Comparison of ENCODE assay signal across 8 cellular contexts in genomic region chr5:76402880-76403712, GRCh38. TPM values are rescaled to one million over a fixed set of nuclear protein-coding genes. Genes with fewer than 3 reads are reported as not detected.
DNase-seq lines count a peak whose midpoint lies in the region; ATAC-seq and TF ChIP-seq lines count a peak whose summit lies in the region.

A gene with protein sequence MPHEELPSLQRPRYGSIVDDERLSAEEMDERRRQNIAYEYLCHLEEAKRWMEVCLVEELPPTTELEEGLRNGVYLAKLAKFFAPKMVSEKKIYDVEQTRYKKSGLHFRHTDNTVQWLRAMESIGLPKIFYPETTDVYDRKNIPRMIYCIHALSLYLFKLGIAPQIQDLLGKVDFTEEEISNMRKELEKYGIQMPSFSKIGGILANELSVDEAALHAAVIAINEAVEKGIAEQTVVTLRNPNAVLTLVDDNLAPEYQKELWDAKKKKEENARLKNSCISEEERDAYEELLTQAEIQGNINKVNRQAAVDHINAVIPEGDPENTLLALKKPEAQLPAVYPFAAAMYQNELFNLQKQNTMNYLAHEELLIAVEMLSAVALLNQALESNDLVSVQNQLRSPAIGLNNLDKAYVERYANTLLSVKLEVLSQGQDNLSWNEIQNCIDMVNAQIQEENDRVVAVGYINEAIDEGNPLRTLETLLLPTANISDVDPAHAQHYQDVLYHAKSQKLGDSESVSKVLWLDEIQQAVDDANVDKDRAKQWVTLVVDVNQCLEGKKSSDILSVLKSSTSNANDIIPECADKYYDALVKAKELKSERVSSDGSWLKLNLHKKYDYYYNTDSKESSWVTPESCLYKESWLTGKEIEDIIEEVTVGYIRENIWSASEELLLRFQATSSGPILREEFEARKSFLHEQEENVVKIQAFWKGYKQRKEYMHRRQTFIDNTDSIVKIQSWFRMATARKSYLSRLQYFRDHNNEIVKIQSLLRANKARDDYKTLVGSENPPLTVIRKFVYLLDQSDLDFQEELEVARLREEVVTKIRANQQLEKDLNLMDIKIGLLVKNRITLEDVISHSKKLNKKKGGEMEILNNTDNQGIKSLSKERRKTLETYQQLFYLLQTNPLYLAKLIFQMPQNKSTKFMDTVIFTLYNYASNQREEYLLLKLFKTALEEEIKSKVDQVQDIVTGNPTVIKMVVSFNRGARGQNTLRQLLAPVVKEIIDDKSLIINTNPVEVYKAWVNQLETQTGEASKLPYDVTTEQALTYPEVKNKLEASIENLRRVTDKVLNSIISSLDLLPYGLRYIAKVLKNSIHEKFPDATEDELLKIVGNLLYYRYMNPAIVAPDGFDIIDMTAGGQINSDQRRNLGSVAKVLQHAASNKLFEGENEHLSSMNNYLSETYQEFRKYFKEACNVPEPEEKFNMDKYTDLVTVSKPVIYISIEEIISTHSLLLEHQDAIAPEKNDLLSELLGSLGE (N-terminal part only) (plus strand): TSS chr5:76403285. CDS start chr5:76403546, 261 bp downstream.

- WGBS in IMR-90 (ENCODE audit: extremely low coverage in 2 of 2, insufficient read length in 1 of 2), 2 experiments, result 2% methylated on average over 32 of the region's 89 CpGs; no CpG with 5 or more reads in 1 of the 2 experiments
- under 1% methylated on average over 85 of the region's 89 CpGs for WGBS in smooth muscle cell (ENCODE audit: low lambda C conversion rate)

- no peak within 1 kb of the TSS for H3K4ac ChIP-seq in IMR-90 (ENCODE audit: low read depth, low read length)

- no peak for TF ChIP-seq POLR2A in IMR-90 (IDR thresholded peaks at IDR 0.05; ENCODE audit: low read depth, low read length)

- peak; percentile 42 for TF ChIP-seq RAD21 in IMR-90 (IDR thresholded peaks at IDR 0.05; ENCODE audit: low read length)

- H3K9me3 ChIP-seq in IMR-90 (ENCODE audit: control insufficient read depth, insufficient read depth, low read length), result no peaks in the 10 kb centered on the region
- H3K9me3 ChIP-seq in iPS-18a (ENCODE audit: control insufficient read depth, low read depth, low read length), result no peaks in the 10 kb centered on the region
- H3K9me3 ChIP-seq in smooth muscle cell (replicated peaks; ENCODE audit: low read depth), result no peaks in the 10 kb centered on the region

- no peak within 1 kb of the TSS for H2BK5ac ChIP-seq in IMR-90 (ENCODE audit: low read depth, low read length, poor library complexity, severe bottlenecking)

- intact Hi-C loops in IMR-90 (cut with micrococcal nuclease), result loop anchor here (5.0 to 10.0 kb wide), 2 partner anchors 179 to 372 kb away; no protein-coding TSS in a partner anchor

- peaks cover 44% of the 10 kb centered on the region for H3K27me3 ChIP-seq in IMR-90 (ENCODE audit: control insufficient read depth, insufficient read depth, low read length)
- H3K27me3 ChIP-seq in iPS-18a (ENCODE audit: control insufficient read depth, insufficient read depth, low read length), result no peaks in the 10 kb centered on the region
- peaks cover 12% of the 10 kb centered on the region for H3K27me3 ChIP-seq in smooth muscle cell (ENCODE audit: low read depth)

- no peak within 1 kb of the TSS for H4K8ac ChIP-seq in IMR-90 (ENCODE audit: low read depth in 2 of 2, low read length in 2 of 2)

- H2AFZ ChIP-seq in IMR-90 (replicated peaks; ENCODE audit: low read length, poor library complexity) (peak within 1 kb of the TSS; percentile 89), smooth muscle cell (ENCODE audit: low read depth) (peak within 1 kb of the TSS; percentile 90)

- H3K14ac ChIP-seq in IMR-90 (replicated peaks; ENCODE audit: low read depth, low read length), result no peak within 1 kb of the TSS

- H4K5ac ChIP-seq in IMR-90 (ENCODE audit: low read depth, low read length), result no peak within 1 kb of the TSS

- no peaks in the 10 kb centered on the region for H3F3A ChIP-seq in smooth muscle cell (ENCODE audit: low read depth)

- no peak within 1 kb of the TSS for H2BK120ac ChIP-seq in IMR-90 (ENCODE audit: low read depth, low read length)

- H3K23ac ChIP-seq in IMR-90 (ENCODE audit: low read depth, low read length), result no peak within 1 kb of the TSS; the same call in 1 of the 2 replicates

- TF ChIP-seq CTCF in IMR-90 (conservative IDR thresholded peaks at IDR 0.05; ENCODE audit: low read depth, low read length) (peak; percentile 53), astrocyte of the cerebellum (IDR thresholded peaks at IDR 0.05; ENCODE audit: low read depth, low read length, missing control alignments) (peak; percentile 67), smooth muscle cell (IDR thresholded peaks at IDR 0.05; ENCODE audit: borderline replicate concordance, insufficient read depth, poor library complexity, severe bottlenecking) (peak; percentile 76)

- POLR2A ChIA-PET in IMR-90 (lab: Charles Lee; ENCODE audit: unreplicated experiment), result no interaction called here

- peak within 1 kb of the TSS; percentile 79 for H3K4me2 ChIP-seq in IMR-90 (ENCODE audit: low read depth, low read length)
- H3K4me2 ChIP-seq in smooth muscle cell, result peak within 1 kb of the TSS; percentile 89

- no peaks in the 10 kb centered on the region for H3K79me2 ChIP-seq in smooth muscle cell (ENCODE audit: low read depth)

- no peaks in the 10 kb centered on the region for H4K20me1 ChIP-seq in IMR-90 (ENCODE audit: insufficient read depth, low read length)
- no peaks in the 10 kb centered on the region for H4K20me1 ChIP-seq in smooth muscle cell (ENCODE audit: low read depth)

- CTCF ChIA-PET in IMR-90 (lab: Yijun Ruan, JAX), result interaction anchor here (0.9 to 1.1 kb wide), 2 partner anchors 15 to 28 kb away, joined by 3 read pairs; no protein-coding TSS in a partner anchor

- H3K36me3 ChIP-seq in IMR-90 (ENCODE audit: control insufficient read depth, insufficient read depth, low read length) (no peaks in the 10 kb centered on the region), iPS-18a (ENCODE audit: control insufficient read depth, low read depth, low read length) (no peaks in the 10 kb centered on the region), smooth muscle cell (ENCODE audit: low read depth) (no peaks in the 10 kb centered on the region)

- DNase-seq in EL, result peak; percentile 55
- DNase-seq in IMR-90, result peak; percentile 34
- peak; percentile 78 for DNase-seq in T-helper 22 cell (ENCODE audit: low read depth)
- peak; percentile 19 for DNase-seq in astrocyte of the cerebellum (ENCODE audit: low read depth)
- DNase-seq in smooth muscle cell (lab: John Stamatoyannopoulos, UW; ENCODE audit: unreplicated experiment), result peak; percentile 55
- DNase-seq in COR-L47 (lab: John Stamatoyannopoulos, UW), result no peak

- H3K9ac ChIP-seq in IMR-90 (ENCODE audit: low read depth, low read length), result no peak within 1 kb of the TSS; the same call in 1 of the 2 replicates
- peak within 1 kb of the TSS; percentile 78 for H3K9ac ChIP-seq in iPS-18a (ENCODE audit: low read length)
- peak within 1 kb of the TSS; percentile 49 for H3K9ac ChIP-seq in smooth muscle cell (ENCODE audit: low read depth)

- H3K18ac ChIP-seq in IMR-90 (ENCODE audit: low read depth, low read length), result no peak within 1 kb of the TSS

- H3K56ac ChIP-seq in IMR-90 (ENCODE audit: extremely low read depth, insufficient read depth, low read length), result no peak within 1 kb of the TSS

- in situ Hi-C loops in IMR-90 (cut with MboI; ENCODE audit: low sequenced_read_pairs) (no loop called here), astrocyte of the cerebellum (cut with HindIII; ENCODE audit: low sequenced_read_pairs) (no loop called here)

- H3K4me3 ChIP-seq in IMR-90 (ENCODE audit: insufficient read depth, low read depth, low read length), result peak within 1 kb of the TSS; percentile 51
- peak within 1 kb of the TSS; percentile 56 for H3K4me3 ChIP-seq in astrocyte of the cerebellum (ENCODE audit: low read depth, low read length)
- peak within 1 kb of the TSS; percentile 82 for H3K4me3 ChIP-seq in iPS-18a (ENCODE audit: low read length)
- H3K4me3 ChIP-seq in smooth muscle cell, result peak within 1 kb of the TSS; percentile 71

- H4K91ac ChIP-seq in IMR-90 (ENCODE audit: insufficient read depth, low read depth, low read length), result no peak within 1 kb of the TSS

- no peak within 1 kb of the TSS for H2BK15ac ChIP-seq in IMR-90 (ENCODE audit: low read depth, low read length)

- no TSS peak for BruUV-seq in IMR-90 (replicated peaks; lab: Mats Ljungman, UMichigan)

- H2AK9ac ChIP-seq in IMR-90 (replicated peaks; ENCODE audit: low read depth, low read length, poor library complexity), result no peak within 1 kb of the TSS

- no peak within 1 kb of the TSS for H3K27ac ChIP-seq in IMR-90 (ENCODE audit: insufficient read depth, low read length)
- H3K27ac ChIP-seq in iPS-18a (ENCODE audit: low read length), result no peak within 1 kb of the TSS
- H3K27ac ChIP-seq in smooth muscle cell (ENCODE audit: low read depth), result peak within 1 kb of the TSS; percentile 6

- no peaks in the 10 kb centered on the region for H3K9me1 ChIP-seq in IMR-90 (ENCODE audit: insufficient read depth, low read length)

- no peak within 1 kb of the TSS for H2AK5ac ChIP-seq in IMR-90 (ENCODE audit: low read depth, low read length)

- ATAC-seq in GM21529 (IDR thresholded peaks at IDR 0.05; ENCODE audit: unreplicated experiment) (peak; percentile 53), IMR-90 (ENCODE audit: low read depth) (peak; percentile 85)

- dilution Hi-C loops in IMR-90 (cut with HindIII; ENCODE audit: low sequenced_read_pairs, unreplicated experiment), result no loop called here

- H3K4me1 ChIP-seq in IMR-90 (ENCODE audit: control insufficient read depth, insufficient read depth, low read length), result no peaks in the 10 kb centered on the region
- peaks cover 5% of the 10 kb centered on the region for H3K4me1 ChIP-seq in iPS-18a (ENCODE audit: control insufficient read depth, low read depth, low read length)
- H3K4me1 ChIP-seq in smooth muscle cell (ENCODE audit: low read depth), result peaks cover 4% of the 10 kb centered on the region

- H3K79me1 ChIP-seq in IMR-90 (ENCODE audit: low read depth in 1 of 2, low read length in 2 of 2), result no peaks in the 10 kb centered on the region

- H2BK20ac ChIP-seq in IMR-90 (ENCODE audit: low read depth, low read length), result no peak within 1 kb of the TSS

TF ChIP-seq in IMR-90, 13 proteins besides CTCF, POLR2A, EP300 and RAD21 (continues in another document):
- TF ChIP-seq CEBPB (IDR thresholded peaks at IDR 0.05; ENCODE audit: low read depth, low read length) (no peak), SMC3 (IDR thresholded peaks at IDR 0.05; ENCODE audit: low read depth, low read length) (0 out of 2 replicates have a peak, but pooled peaks have one; percentile 12)

RNA-seq across cellular contexts. Expression of the gene that starts here (rescaled TPM):
- total RNA-seq in IMR-90 (2012; rRNA removed) (0.28 and 0.36 TPM in 2 replicates), smooth muscle cell (10.7 and 16.6 TPM in 2 replicates)
- polyA plus RNA-seq in IMR-90 (2012; rRNA removed) (0.21 and 0.36 TPM in 2 replicates), smooth muscle cell (5.7 and 7.3 TPM in 2 replicates)
- 0.05 and 0.12 TPM in 2 replicates for polyA plus RNA-seq in IMR-90 (2012; cell fraction: cytosol; rRNA removed)
- 0.09 TPM in 1 of 2 replicates, not detected in the other for polyA plus RNA-seq in IMR-90 (2012; cell fraction: nucleus; rRNA removed; ENCODE audit: low replicate concordance)

Comparison
In these comparisons a context has a peak if more than half of its experiments do, and no peak if none do; other contexts are left out.
1. Peak in DNase-seq, ATAC-seq, H3K4me3 ChIP-seq and H3K4me2 ChIP-seq in IMR-90; RNA of the gene not detected or under 1 TPM.